In genomic region chr6:81759782-81760181, GRCh38 we compare ENCODE assay signal across 12 cellular contexts. TPM values are rescaled to one million over a fixed set of nuclear protein-coding genes. Genes with fewer than 3 reads are reported as not detected.
DNase-seq lines count a peak whose midpoint lies in the region; ATAC-seq, FAIRE-seq and TF ChIP-seq lines count a peak whose summit lies in the region.
"Had no signal": no experiment of that assay in that cellular context is flagged by ENCODE, and none has a peak within 500 bp of the region (broad histone marks: within the 10 kb centered on the region; RNA-seq: fewer than 3 reads in every experiment).

No MANE protein-coding gene starts in this region.

- H3K9me3 ChIP-seq in mucosa of descending colon = no peaks in the 10 kb centered on the region

- in situ Hi-C loops in astrocyte of the spinal cord (cut with HindIII; ENCODE audit: low sequenced_read_pairs) = no loop called here

- FAIRE-seq in D721Med (lab: Jason Lieb, UNC) = no peak

- H3K4me3 ChIP-seq in astrocyte of the spinal cord (ENCODE audit: low read depth, low read length) (no peak overlapping the region), mucosa of descending colon (no peak overlapping the region)

- ATAC-seq in GM18909 (IDR thresholded peaks at IDR 0.05; ENCODE audit: poor library complexity, unreplicated experiment) (peak; percentile 65), HG03442 (IDR thresholded peaks at IDR 0.05; ENCODE audit: unreplicated experiment) (peak; percentile 74), mucosa of descending colon (peak; percentile 82), GM19395 (IDR thresholded peaks at IDR 0.05; ENCODE audit: unreplicated experiment) (no peak)
- ATAC-seq: CD8-positive, alpha-beta T cell; WTC11 had no signal

- no peaks in the 10 kb centered on the region for H3K4me1 ChIP-seq in mucosa of descending colon (ENCODE audit: low read depth)

- TF ChIP-seq CTCF in astrocyte of the spinal cord (IDR thresholded peaks at IDR 0.05; ENCODE audit: low read depth, low read length) = no peak
- TF ChIP-seq CTCF in mucosa of descending colon (IDR thresholded peaks at IDR 0.05) = no peak
- TF ChIP-seq CTCF in D721Med (IDR thresholded peaks at IDR 0.05; ENCODE audit: insufficient read depth, missing control alignments) = no peak

- peak; percentile 32 for DNase-seq in astrocyte of the spinal cord (ENCODE audit: low read depth, low spot score)
- no peak for DNase-seq in mucosa of descending colon
- DNase-seq in activated naive CD4-positive, alpha-beta T cell treated with anti-CD3 and anti-CD28 coated beads, Interleukin-2, amount 50 U/mL, for 16 hours = no peak
- no peak for DNase-seq in D721Med (ENCODE audit: insufficient read length, low spot score)
- DNase-seq: activated T-cell treated with anti-CD3 and anti-CD28 coated beads, Interleukin-2, amount 50 U/mL, for 24 hours; CD8-positive, alpha-beta T cell; NCI-H1092; SHP77 treated with DMSO at 0.1 percent for 48 hours had no signal

- H3K36me3 ChIP-seq in mucosa of descending colon (ENCODE audit: low read depth) = no peaks in the 10 kb centered on the region

- intact Hi-C loops in mucosa of descending colon (cut with DNase I, micrococcal nuclease) = no loop called here

RNA-seq across cellular contexts. Expression of gene TENT5A, which starts 7.3 kb away (rescaled TPM):
- total RNA-seq in mucosa of descending colon = 10 to 100 TPM; 26.3 to 30.4 (median 29.5) TPM
